Comparison of ENCODE assay signal across 14 cellular contexts in genomic region chr15:44157679-44158078, GRCh38. TPM values are rescaled to one million over a fixed set of nuclear protein-coding genes. Genes with fewer than 3 reads are reported as not detected.
DNase-seq lines count a peak whose midpoint lies in the region; ATAC-seq, FAIRE-seq and TF ChIP-seq lines count a peak whose summit lies in the region.
"Had no signal": no experiment of that assay in that cellular context is flagged by ENCODE, and none has a peak within 500 bp of the region (broad histone marks: within the 10 kb centered on the region; RNA-seq: fewer than 3 reads in every experiment).

No MANE protein-coding gene starts in this region.

- H2AFZ ChIP-seq in HepG2 (ENCODE audit: low read length) = no peak overlapping the region

- TF ChIP-seq POLR2A in HepG2 (IDR thresholded peaks at IDR 0.05; ENCODE audit: insufficient read depth in 1 of 2, low read depth in 2 of 2, low read length in 2 of 2) = no peak
- TF ChIP-seq POLR2A in right lobe of liver (IDR thresholded peaks at IDR 0.05) = no peak

- H4K20me1 ChIP-seq in HepG2 (ENCODE audit: insufficient read depth, low read length) = no peaks in the 10 kb centered on the region

- ATAC-seq in HepG2 = no peak
- no peak for ATAC-seq in right lobe of liver
- no peak for ATAC-seq in T-cell (replicated peaks in 1 of 4)

- TF ChIP-seq CTCF in HepG2 (CRISPR knock-in tag; IDR thresholded peaks at IDR 0.05) (no peak), right lobe of liver (IDR thresholded peaks at IDR 0.05) (no peak), foreskin fibroblast (IDR thresholded peaks at IDR 0.05; ENCODE audit: low read depth, low read length) (no peak)

- no peak for FAIRE-seq in HepG2 (lab: Jason Lieb, UNC)
- FAIRE-seq: TTC549 had no signal

- H3K4me2 ChIP-seq in HepG2 (ENCODE audit: low read depth, low read length) = no peak overlapping the region

- H3K27ac ChIP-seq in HepG2 (ENCODE audit: extremely low read length, insufficient read depth, low read length) (no peak overlapping the region), right lobe of liver (no peak overlapping the region)
- H3K27ac ChIP-seq: tibial artery had no signal

- H3K27me3 ChIP-seq in HepG2 (ENCODE audit: control insufficient read depth in 1 of 2, insufficient read depth in 2 of 2, low read length in 2 of 2) = no peaks in the 10 kb centered on the region
- no peaks in the 10 kb centered on the region for H3K27me3 ChIP-seq in right lobe of liver
- H3K27me3 ChIP-seq: BE2C had no signal

- H3K36me3 Mint-ChIP-seq in T-cell = no peaks in the 10 kb centered on the region

- intact Hi-C loops in HepG2 (cut with micrococcal nuclease; ENCODE audit: unreplicated experiment) = no loop called here
- intact Hi-C loops in right lobe of liver (cut with DNase I) = no loop called here

- CTCF ChIA-PET in HepG2 (lab: Yijun Ruan, JAX; ENCODE audit: low intra/inter-chr PET ratio, low total read pairs) (no interaction called here), T-cell (lab: Charles Lee) (interaction anchor here in 1 of 2 donors (0.7 kb wide), 1 partner anchor 24 kb away, joined by 3 read pairs; no protein-coding TSS in a partner anchor)

- H3K9me3 Mint-ChIP-seq in T-cell = no peaks in the 10 kb centered on the region

- in situ Hi-C loops in HepG2 (cut with HindIII; ENCODE audit: extremely low pct_ligation_motif_present, low pct_unique_long_range_greater_than_20kb) = no loop called here

- no peaks in the 10 kb centered on the region for H3K4me1 Mint-ChIP-seq in T-cell

- TF ChIP-seq EP300 in HepG2 (IDR thresholded peaks at IDR 0.05; ENCODE audit: low read depth in 2 of 2, low read length in 2 of 2) (peak in 1 of 2 experiments; percentile 38; a peak in 1 of 4 replicates), HepG2 (CRISPR knock-in tag; IDR thresholded peaks at IDR 0.05; ENCODE audit: borderline replicate concordance) (no peak)

- H3K9me3 ChIP-seq in HepG2 (ENCODE audit: low read length) = no peaks in the 10 kb centered on the region
- no peaks in the 10 kb centered on the region for H3K9me3 ChIP-seq in right lobe of liver
- H3K9me3 ChIP-seq: BE2C, tibial artery had no signal

- H3K4me3 Mint-ChIP-seq in T-cell = no peak overlapping the region

- no peak overlapping the region for H3K27ac Mint-ChIP-seq in T-cell

- peaks cover 21 to 25% of the 10 kb centered on the region in 2 donors for H3K27me3 Mint-ChIP-seq in T-cell

- 38% methylated on average over 1 of the region's 1 CpG for WGBS in HepG2 (ENCODE audit: low lambda C conversion rate)
- 53% methylated on average over 1 of the region's 1 CpG for WGBS in right lobe of liver (ENCODE audit: insufficient coverage, low coverage, low lambda C conversion rate, missing lambda C conversion rate)

- H3K4me1 ChIP-seq in HepG2 (ENCODE audit: insufficient read depth, low read length) = no peaks in the 10 kb centered on the region
- H3K4me1 ChIP-seq in right lobe of liver = no peaks in the 10 kb centered on the region
- H3K4me1 ChIP-seq: BE2C, tibial artery had no signal

- no peak overlapping the region for H3K4me3 ChIP-seq in HepG2 (replicated peaks in 1 of 3; ENCODE audit: insufficient read depth in 1 of 3, low read depth in 2 of 3, low read length in 3 of 3)
- H3K4me3 ChIP-seq in right lobe of liver = no peak overlapping the region
- H3K4me3 ChIP-seq in foreskin fibroblast (ENCODE audit: low read depth in 1 of 2, low read length in 2 of 2) = no peak overlapping the region
- H3K4me3 ChIP-seq: tibial artery had no signal

- TF ChIP-seq RAD21 in HepG2 (CRISPR knock-in tag; IDR thresholded peaks at IDR 0.05) = no peak

- H3K9ac ChIP-seq in HepG2 (ENCODE audit: insufficient read depth, low read depth, low read length) = no peak overlapping the region

- H3K79me2 ChIP-seq in HepG2 (ENCODE audit: insufficient read depth, low read length) = no peaks in the 10 kb centered on the region

- BruUV-seq in HepG2 (replicated peaks; lab: Mats Ljungman, UMichigan) = no TSS peak

- H3K36me3 ChIP-seq in HepG2 (replicated peaks in 1 of 2; ENCODE audit: control insufficient read depth in 1 of 2, insufficient read depth in 2 of 2, low read length in 2 of 2) (no peaks in the 10 kb centered on the region), right lobe of liver (no peaks in the 10 kb centered on the region)
- H3K36me3 ChIP-seq: BE2C, tibial artery had no signal

- POLR2A ChIA-PET in HepG2 (lab: Yijun Ruan, JAX) = no interaction called here
- POLR2A ChIA-PET in T-cell (lab: Charles Lee) = no interaction called here

- DNase-seq in HepG2 (ENCODE audit: low spot score) (peak; percentile 76), right lobe of liver (no peak), SK-N-DZ (ENCODE audit: low spot score) (peak; percentile 29), foreskin fibroblast (peak; percentile 85 to 89), middle frontal gyrus (ENCODE audit: extremely low spot score, low spot score) (no peak), mesenteric fat pad (ENCODE audit: low spot score) (no peak), T-cell (no peak), NCI-H1105 treated with DMSO at 0.1 percent for 48 hours (lab: John Stamatoyannopoulos, UW) (no peak)
- DNase-seq: activated effector memory CD4-positive, alpha-beta T cell treated with anti-CD3 and anti-CD28 coated beads, Interleukin-2, amount 50 U/mL, for 16 hours; BE2C; H7; NCI-H524 treated with DMSO at 0.1 percent for 48 hours; tibial artery had no signal

TF ChIP-seq in HepG2, 621 proteins besides CTCF, POLR2A, EP300 and RAD21:
- TF ChIP-seq ZNF558 (CRISPR knock-in tag; IDR thresholded peaks at IDR 0.05; ENCODE audit: borderline replicate concordance) = no peak
- TF ChIP-seq ZNF274 (CRISPR knock-in tag; IDR thresholded peaks at IDR 0.05) = no peak
- TF ChIP-seq HMG20A (CRISPR knock-in tag; IDR thresholded peaks at IDR 0.05; ENCODE audit: borderline replicate concordance) = peak; percentile 38; the same call in 1 of the 2 replicates
- no peak for TF ChIP-seq ZBTB7B (CRISPR knock-in tag; IDR thresholded peaks at IDR 0.05)
- peak; percentile 59; the same call in 1 of the 2 replicates for TF ChIP-seq TFE3 (CRISPR knock-in tag; IDR thresholded peaks at IDR 0.05)
- TF ChIP-seq ZFP36L2 (CRISPR knock-in tag; IDR thresholded peaks at IDR 0.05) = no peak
- no peak for TF ChIP-seq KMT2B (CRISPR knock-in tag; IDR thresholded peaks at IDR 0.05)
- no peak for TF ChIP-seq HOXA5 (CRISPR knock-in tag; IDR thresholded peaks at IDR 0.05)
- TF ChIP-seq MAFG (CRISPR knock-in tag; IDR thresholded peaks at IDR 0.05) = no peak

RNA-seq across cellular contexts. Expression of gene FRMD5, which starts 37.4 kb away (rescaled TPM):
- 0.93 and 1.00 TPM in 2 replicates for total RNA-seq in HepG2 (2016; rRNA removed; fragmentation: Illumina TruSeq; extraction: Trizol)
- 0.30 and 0.53 TPM in 2 replicates for total RNA-seq in HepG2 (2016; cell fraction: cytosol; rRNA removed; fragmentation: Illumina TruSeq; extraction: Trizol; ENCODE audit: low read depth)
- 1.00 and 1.2 TPM in 2 replicates for total RNA-seq in HepG2 (2016; cell fraction: insoluble cytoplasmic fraction; rRNA removed; fragmentation: Illumina TruSeq; extraction: Trizol)
- 0.53 and 0.93 TPM in 2 replicates for total RNA-seq in HepG2 (2016; cell fraction: membrane; rRNA removed; fragmentation: Illumina TruSeq; extraction: Trizol)
- total RNA-seq in HepG2 (2016; cell fraction: nucleus; rRNA removed; fragmentation: Illumina TruSeq; extraction: Trizol) = 1.1 and 1.7 TPM in 2 replicates
- 1.5 and 1.8 TPM in 2 replicates for polyA plus RNA-seq in HepG2 (2011; rRNA removed)
- polyA plus RNA-seq in HepG2 (2011; cell fraction: cytosol; rRNA removed) = 1.3 and 1.4 TPM in 2 replicates
- polyA plus RNA-seq in HepG2 (2011; cell fraction: nucleus; rRNA removed) = 2.4 and 2.5 TPM in 2 replicates
- polyA plus RNA-seq in HepG2 (2012) = 0.36 and 0.67 TPM in 2 replicates
- polyA plus RNA-seq in HepG2 (2016; cell fraction: cytosol; fragmentation: Illumina TruSeq; extraction: Trizol; ENCODE audit: low read depth) = 0.14 and 0.16 TPM in 2 replicates
- polyA plus RNA-seq in HepG2 (2016; cell fraction: insoluble cytoplasmic fraction; fragmentation: Illumina TruSeq; extraction: Trizol; ENCODE audit: low read depth) = 0.88 and 1.3 TPM in 2 replicates
- 0.37 and 0.39 TPM in 2 replicates for polyA plus RNA-seq in HepG2 (2016; cell fraction: membrane; fragmentation: Illumina TruSeq; extraction: Trizol; ENCODE audit: low read depth)
- polyA plus RNA-seq in HepG2 (2016; cell fraction: nucleus; fragmentation: Illumina TruSeq; extraction: Trizol; ENCODE audit: insufficient read depth, low read depth) = 1.9 and 2.7 TPM in 2 replicates
- polyA minus RNA-seq in HepG2 (2011; rRNA and poly(A)+ RNA removed; ENCODE audit: low replicate concordance) = 4.3 and 5.0 TPM in 2 replicates
- 1.1 and 1.3 TPM in 2 replicates for polyA minus RNA-seq in HepG2 (2011; cell fraction: cytosol; rRNA and poly(A)+ RNA removed)
- polyA minus RNA-seq in HepG2 (2011; cell fraction: nucleus; rRNA and poly(A)+ RNA removed) = 3.0 and 3.7 TPM in 2 replicates
- not detected for total RNA-seq in right lobe of liver
- 11.1 and 12.8 TPM in 2 replicates for polyA plus RNA-seq in SK-N-DZ (2014; cell fraction: cytosol; rRNA removed)
- 9.2 and 15.1 TPM in 2 replicates for polyA plus RNA-seq in SK-N-DZ (2014; cell fraction: nucleus; rRNA removed)
- 0.13 TPM for total RNA-seq in mesenteric fat pad
- under 1 TPM in 3 of 5 donors, not detected in 2; 0.09 to 0.26 (median 0.23) TPM for total RNA-seq in T-cell

Comparison
In these comparisons a context has a peak if more than half of its experiments do, and no peak if none do; other contexts are left out.
1. DNase-seq: peak in HepG2 (single experiment), SK-N-DZ (single experiment) and foreskin fibroblast (2 of 2); none in right lobe of liver (0 of 3), middle frontal gyrus (single experiment), mesenteric fat pad (single experiment), T-cell (0 of 34) and NCI-H1105 treated with DMSO at 0.1 percent for 48 hours (single experiment).